Comparison of ENCODE assay signal across 2 cellular contexts in the genomic region with DNA sequence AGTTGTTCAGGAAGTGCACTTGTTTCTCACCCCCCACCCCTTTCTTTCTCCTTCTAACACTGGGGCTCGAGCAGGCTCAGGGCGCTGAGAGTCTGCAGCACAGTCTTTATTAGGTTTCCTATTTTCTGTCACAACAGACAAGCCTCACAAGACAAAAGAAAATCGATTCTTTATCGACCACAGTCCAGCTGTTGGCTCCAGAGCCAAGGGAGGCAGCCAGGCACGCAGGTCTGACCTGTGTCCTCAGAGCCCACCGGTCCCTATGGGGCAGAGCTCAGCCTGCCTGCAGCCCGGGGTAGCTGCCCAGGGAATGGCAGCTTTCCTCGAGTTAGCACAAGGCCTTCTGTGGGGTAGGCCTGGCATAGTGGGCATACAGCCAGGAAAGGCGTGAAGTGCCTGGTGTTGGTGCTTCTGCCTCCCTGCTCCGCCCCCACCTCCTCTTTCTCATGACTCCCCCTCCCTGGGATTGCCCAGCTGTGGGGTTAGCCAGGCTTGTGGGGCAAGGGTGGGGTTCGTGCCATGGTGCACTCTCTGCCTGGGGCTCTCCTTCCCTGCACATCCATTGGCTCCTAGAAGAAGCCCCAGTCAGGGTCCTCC.
TF ChIP-seq lines count a peak whose summit lies in the region.

No MANE protein-coding gene starts in this region.

TF ChIP-seq in HepG2, 621 proteins besides CTCF, POLR2A, EP300 and RAD21 (continued from another document):
- no peak for TF ChIP-seq KDM4B (CRISPR knock-in tag; IDR thresholded peaks at IDR 0.05)
TF ChIP-seq in HepG2: peak in this region for 1.

TF ChIP-seq in GM12891, 5 proteins besides CTCF, POLR2A, EP300 and RAD21 (continued from another document):
- TF ChIP-seq PAX5 (IDR thresholded peaks at IDR 0.05; ENCODE audit: insufficient read depth, low read length, severe bottlenecking) (no peak), SPI1 (IDR thresholded peaks at IDR 0.05; ENCODE audit: low read depth, low read length) (no peak), POLR2AphosphoS5 (IDR thresholded peaks at IDR 0.05; ENCODE audit: low read depth, low read length) (no peak), POU2F2 (IDR thresholded peaks at IDR 0.05; ENCODE audit: low read depth, low read length) (no peak)
